1 cellular context compared by ENCODE assay signal in genomic region chr5:177364159-177364962, GRCh38.
TF ChIP-seq lines count a peak whose summit lies in the region.

No MANE protein-coding gene starts in this region.

TF ChIP-seq in IMR-90, 13 proteins besides CTCF, POLR2A, EP300 and RAD21:
- TF ChIP-seq MAZ (IDR thresholded peaks at IDR 0.05; ENCODE audit: borderline replicate concordance, low read depth, low read length): no peak
- no peak for TF ChIP-seq RFX5 (IDR thresholded peaks at IDR 0.05; ENCODE audit: low read depth, low read length)
- TF ChIP-seq CHD1 (IDR thresholded peaks at IDR 0.05; ENCODE audit: low read depth, low read length): no peak
- TF ChIP-seq FOS (IDR thresholded peaks at IDR 0.05; ENCODE audit: low read depth, low read length): no peak
- no peak for TF ChIP-seq MAFK (IDR thresholded peaks at IDR 0.05; ENCODE audit: low read depth, low read length)
- TF ChIP-seq RCOR1 (IDR thresholded peaks at IDR 0.05; ENCODE audit: insufficient replicate concordance, low read length): no peak
- no peak for TF ChIP-seq CEBPB (IDR thresholded peaks at IDR 0.05; ENCODE audit: low read depth, low read length)
- TF ChIP-seq SMC3 (IDR thresholded peaks at IDR 0.05; ENCODE audit: low read depth, low read length): no peak
- TF ChIP-seq ELK1 (IDR thresholded peaks at IDR 0.05; ENCODE audit: borderline replicate concordance, low read depth, low read length): no peak
